Comparison of ENCODE assay signal across 4 cellular contexts in the genomic region with DNA sequence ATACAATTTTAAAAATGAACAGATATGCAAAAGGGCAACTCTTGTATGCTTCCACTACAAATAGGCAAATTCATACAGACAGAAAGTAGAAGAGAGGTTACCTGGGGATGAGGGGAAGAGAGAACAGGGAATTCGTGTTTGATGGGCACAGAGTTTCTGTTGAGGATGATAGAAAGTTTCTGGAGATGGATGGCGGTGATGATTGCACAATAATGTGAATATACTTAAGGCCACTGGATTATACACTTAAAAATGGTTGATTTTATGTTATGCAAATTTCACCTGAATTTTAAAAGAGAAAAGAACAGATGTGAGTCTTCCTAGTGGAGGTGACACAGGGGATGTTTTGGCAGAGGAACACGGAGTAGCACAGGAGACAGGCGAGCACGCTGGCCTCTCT.
TF ChIP-seq lines count a peak whose summit lies in the region.

No MANE protein-coding gene starts in this region.

TF ChIP-seq in HepG2, 621 proteins besides CTCF, POLR2A, EP300 and RAD21:
- peak; percentile 66; the same call in 1 of the 2 replicates for TF ChIP-seq CEBPB (IDR thresholded peaks at IDR 0.05; ENCODE audit: borderline replicate concordance, low read depth, low read length)
- TF ChIP-seq RARG (CRISPR knock-in tag; IDR thresholded peaks at IDR 0.05; ENCODE audit: low read depth), result no peak

TF ChIP-seq in IMR-90, 13 proteins besides CTCF, POLR2A, EP300 and RAD21:
- TF ChIP-seq, protein P1, sequence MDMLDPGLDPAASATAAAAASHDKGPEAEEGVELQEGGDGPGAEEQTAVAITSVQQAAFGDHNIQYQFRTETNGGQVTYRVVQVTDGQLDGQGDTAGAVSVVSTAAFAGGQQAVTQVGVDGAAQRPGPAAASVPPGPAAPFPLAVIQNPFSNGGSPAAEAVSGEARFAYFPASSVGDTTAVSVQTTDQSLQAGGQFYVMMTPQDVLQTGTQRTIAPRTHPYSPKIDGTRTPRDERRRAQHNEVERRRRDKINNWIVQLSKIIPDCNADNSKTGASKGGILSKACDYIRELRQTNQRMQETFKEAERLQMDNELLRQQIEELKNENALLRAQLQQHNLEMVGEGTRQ (IDR thresholded peaks at IDR 0.05; ENCODE audit: low read depth, low read length), result no peak
- TF ChIP-seq CEBPB (IDR thresholded peaks at IDR 0.05; ENCODE audit: low read depth, low read length) (peak; percentile 76), CHD1 (IDR thresholded peaks at IDR 0.05; ENCODE audit: low read depth, low read length) (no peak), MXI1 (IDR thresholded peaks at IDR 0.05; ENCODE audit: borderline replicate concordance, low read depth, low read length) (no peak)

TF ChIP-seq in K562, 482 proteins besides CTCF, POLR2A, EP300 and RAD21:
- TF ChIP-seq NFXL1 (CRISPR knock-in tag; IDR thresholded peaks at IDR 0.05) (no peak), NR3C1 (CRISPR knock-in tag; IDR thresholded peaks at IDR 0.05) (no peak), CEBPB (tag; IDR thresholded peaks at IDR 0.05) (peak; percentile 42), ZBTB33 (CRISPR knock-in tag; IDR thresholded peaks at IDR 0.05) (no peak), CEBPG (CRISPR knock-in tag; IDR thresholded peaks at IDR 0.05) (no peak), CEBPG (tag; conservative IDR thresholded peaks at IDR 0.05 in 1 of 2, IDR thresholded peaks at IDR 0.05 in 1 of 2) (peak in 1 of 2 experiments; percentile 46; a peak in 1 of 4 replicates), EWSR1 (IDR thresholded peaks at IDR 0.05; ENCODE audit: borderline replicate concordance, low read depth, partially characterized antibody) (no peak)
- TF ChIP-seq, protein P2, sequence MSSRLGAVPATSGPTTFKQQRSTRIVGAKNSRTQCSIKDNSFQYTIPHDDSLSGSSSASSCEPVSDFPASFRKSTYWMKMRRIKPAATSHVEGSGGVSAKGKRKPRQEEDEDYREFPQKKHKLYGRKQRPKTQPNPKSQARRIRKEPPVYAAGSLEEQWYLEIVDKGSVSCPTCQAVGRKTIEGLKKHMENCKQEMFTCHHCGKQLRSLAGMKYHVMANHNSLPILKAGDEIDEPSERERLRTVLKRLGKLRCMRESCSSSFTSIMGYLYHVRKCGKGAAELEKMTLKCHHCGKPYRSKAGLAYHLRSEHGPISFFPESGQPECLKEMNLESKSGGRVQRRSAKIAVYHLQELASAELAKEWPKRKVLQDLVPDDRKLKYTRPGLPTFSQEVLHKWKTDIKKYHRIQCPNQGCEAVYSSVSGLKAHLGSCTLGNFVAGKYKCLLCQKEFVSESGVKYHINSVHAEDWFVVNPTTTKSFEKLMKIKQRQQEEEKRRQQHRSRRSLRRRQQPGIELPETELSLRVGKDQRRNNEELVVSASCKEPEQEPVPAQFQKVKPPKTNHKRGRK (tag; IDR thresholded peaks at IDR 0.05), result no peak
- TF ChIP-seq, protein P3, sequence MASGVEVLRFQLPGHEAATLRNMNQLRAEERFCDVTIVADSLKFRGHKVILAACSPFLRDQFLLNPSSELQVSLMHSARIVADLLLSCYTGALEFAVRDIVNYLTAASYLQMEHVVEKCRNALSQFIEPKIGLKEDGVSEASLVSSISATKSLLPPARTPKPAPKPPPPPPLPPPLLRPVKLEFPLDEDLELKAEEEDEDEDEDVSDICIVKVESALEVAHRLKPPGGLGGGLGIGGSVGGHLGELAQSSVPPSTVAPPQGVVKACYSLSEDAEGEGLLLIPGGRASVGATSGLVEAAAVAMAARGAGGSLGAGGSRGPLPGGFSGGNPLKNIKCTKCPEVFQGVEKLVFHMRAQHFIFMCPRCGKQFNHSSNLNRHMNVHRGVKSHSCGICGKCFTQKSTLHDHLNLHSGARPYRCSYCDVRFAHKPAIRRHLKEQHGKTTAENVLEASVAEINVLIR (CRISPR knock-in tag; IDR thresholded peaks at IDR 0.05), result no peak
- TF ChIP-seq, protein P4, sequence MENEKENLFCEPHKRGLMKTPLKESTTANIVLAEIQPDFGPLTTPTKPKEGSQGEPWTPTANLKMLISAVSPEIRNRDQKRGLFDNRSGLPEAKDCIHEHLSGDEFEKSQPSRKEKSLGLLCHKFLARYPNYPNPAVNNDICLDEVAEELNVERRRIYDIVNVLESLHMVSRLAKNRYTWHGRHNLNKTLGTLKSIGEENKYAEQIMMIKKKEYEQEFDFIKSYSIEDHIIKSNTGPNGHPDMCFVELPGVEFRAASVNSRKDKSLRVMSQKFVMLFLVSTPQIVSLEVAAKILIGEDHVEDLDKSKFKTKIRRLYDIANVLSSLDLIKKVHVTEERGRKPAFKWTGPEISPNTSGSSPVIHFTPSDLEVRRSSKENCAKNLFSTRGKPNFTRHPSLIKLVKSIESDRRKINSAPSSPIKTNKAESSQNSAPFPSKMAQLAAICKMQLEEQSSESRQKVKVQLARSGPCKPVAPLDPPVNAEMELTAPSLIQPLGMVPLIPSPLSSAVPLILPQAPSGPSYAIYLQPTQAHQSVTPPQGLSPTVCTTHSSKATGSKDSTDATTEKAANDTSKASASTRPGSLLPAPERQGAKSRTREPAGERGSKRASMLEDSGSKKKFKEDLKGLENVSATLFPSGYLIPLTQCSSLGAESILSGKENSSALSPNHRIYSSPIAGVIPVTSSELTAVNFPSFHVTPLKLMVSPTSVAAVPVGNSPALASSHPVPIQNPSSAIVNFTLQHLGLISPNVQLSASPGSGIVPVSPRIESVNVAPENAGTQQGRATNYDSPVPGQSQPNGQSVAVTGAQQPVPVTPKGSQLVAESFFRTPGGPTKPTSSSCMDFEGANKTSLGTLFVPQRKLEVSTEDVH (IDR thresholded peaks at IDR 0.05; ENCODE audit: low read depth, partially characterized antibody), result no peak

TF ChIP-seq in WTC11, 78 proteins besides CTCF, POLR2A, EP300 and RAD21:
- TF ChIP-seq FOXJ3 (CRISPR knock-in tag; IDR thresholded peaks at IDR 0.05; ENCODE audit: borderline replicate concordance) (no peak), NFE2L1 (CRISPR knock-in tag; IDR thresholded peaks at IDR 0.05) (no peak), ZNF219 (CRISPR knock-in tag; IDR thresholded peaks at IDR 0.05; ENCODE audit: borderline replicate concordance) (no peak)
